Comparison of ENCODE assay signal across 8 cellular contexts in genomic region chr17:28549274-28550132, GRCh38. TPM values are rescaled to one million over a fixed set of nuclear protein-coding genes. Genes with fewer than 3 reads are reported as not detected.
DNase-seq lines count a peak whose midpoint lies in the region; ATAC-seq lines count a peak whose summit lies in the region.

No MANE protein-coding gene starts in this region.

- no peaks in the 10 kb centered on the region for H3K9me3 ChIP-seq in T-helper 17 cell (ENCODE audit: control insufficient read depth, low read length, poor library complexity, severe bottlenecking)

- ATAC-seq in T-helper 17 cell: peak; percentile 91
- peak; percentile 90 for ATAC-seq in central memory CD8-positive, alpha-beta T cell (replicated peaks; ENCODE audit: extremely low read depth, poor library complexity, severe bottlenecking)
- ATAC-seq in GM21367 (IDR thresholded peaks at IDR 0.05; ENCODE audit: unreplicated experiment): no peak
- ATAC-seq in GM21381 (IDR thresholded peaks at IDR 0.05; ENCODE audit: unreplicated experiment): no peak

- H3K4me1 Mint-ChIP-seq in T-helper 17 cell: peaks cover 53% of the 10 kb centered on the region
- peaks cover 55% of the 10 kb centered on the region for H3K4me1 Mint-ChIP-seq in central memory CD8-positive, alpha-beta T cell
- H3K4me1 Mint-ChIP-seq in stimulated activated naive CD8-positive, alpha-beta T cell treated with anti-CD3 and anti-CD28 coated beads, Interleukin-15, Interleukin-2, amounts not matched to agents 100 ng/mL and 50 ng/mL, for 24 hours (ENCODE audit: low read depth): peaks cover 52% of the 10 kb centered on the region

- H3K4me3 Mint-ChIP-seq in T-helper 17 cell: peak overlapping the region; percentile 60
- H3K4me3 Mint-ChIP-seq in central memory CD8-positive, alpha-beta T cell: peak overlapping the region; percentile 16
- H3K4me3 Mint-ChIP-seq in stimulated activated naive CD8-positive, alpha-beta T cell treated with anti-CD3 and anti-CD28 coated beads, Interleukin-15, Interleukin-2, amounts not matched to agents 100 ng/mL and 50 ng/mL, for 24 hours: peak overlapping the region; percentile 47

- no peaks in the 10 kb centered on the region for H3K9me3 Mint-ChIP-seq in central memory CD8-positive, alpha-beta T cell
- H3K9me3 Mint-ChIP-seq in stimulated activated naive CD8-positive, alpha-beta T cell treated with anti-CD3 and anti-CD28 coated beads, Interleukin-15, Interleukin-2, amounts not matched to agents 100 ng/mL and 50 ng/mL, for 24 hours: no peaks in the 10 kb centered on the region

- no peaks in the 10 kb centered on the region for H3K27me3 Mint-ChIP-seq in T-helper 17 cell
- no peaks in the 10 kb centered on the region for H3K27me3 Mint-ChIP-seq in central memory CD8-positive, alpha-beta T cell
- no peaks in the 10 kb centered on the region for H3K27me3 Mint-ChIP-seq in stimulated activated naive CD8-positive, alpha-beta T cell treated with anti-CD3 and anti-CD28 coated beads, Interleukin-15, Interleukin-2, amounts not matched to agents 100 ng/mL and 50 ng/mL, for 24 hours

- H3K27ac Mint-ChIP-seq in T-helper 17 cell: peak overlapping the region; percentile 98
- peak overlapping the region; percentile 95 for H3K27ac Mint-ChIP-seq in central memory CD8-positive, alpha-beta T cell (ENCODE audit: low read depth)
- H3K27ac Mint-ChIP-seq in stimulated activated naive CD8-positive, alpha-beta T cell treated with anti-CD3 and anti-CD28 coated beads, Interleukin-15, Interleukin-2, amounts not matched to agents 100 ng/mL and 50 ng/mL, for 24 hours: peak overlapping the region; percentile 72

- peaks cover 10% of the 10 kb centered on the region for H3K36me3 Mint-ChIP-seq in T-helper 17 cell (ENCODE audit: low read depth)
- peaks cover 12% of the 10 kb centered on the region for H3K36me3 Mint-ChIP-seq in central memory CD8-positive, alpha-beta T cell (ENCODE audit: insufficient read depth)
- peaks cover 9% of the 10 kb centered on the region for H3K36me3 Mint-ChIP-seq in stimulated activated naive CD8-positive, alpha-beta T cell treated with anti-CD3 and anti-CD28 coated beads, Interleukin-15, Interleukin-2, amounts not matched to agents 100 ng/mL and 50 ng/mL, for 24 hours (ENCODE audit: low read depth)

- DNase-seq in activated T-cell treated with anti-CD3 and anti-CD28 coated beads for 1 hour (ENCODE audit: low read depth) (peak; percentile 33), activated T-cell treated with anti-CD3 and anti-CD28 coated beads for 4 hours (no peak), T-helper 17 cell (peak; percentile 60 to 69 (median 69)), amniotic stem cell (lab: John Stamatoyannopoulos, UW) (no peak)
- DNase-seq in central memory CD8-positive, alpha-beta T cell (ENCODE audit: low spot score in 2 of 2): peak; percentile 27 to 61

RNA-seq across cellular contexts. Expression of gene UNC119, which starts 2.9 kb away (rescaled TPM):
- total RNA-seq in T-helper 17 cell: 10 to 100 TPM; 87.2 to 91.9 TPM

RNA-seq across cellular contexts. Expression of gene PIGS, which starts 21.8 kb away (rescaled TPM):
- total RNA-seq in T-helper 17 cell: 10 to 100 TPM; 44.5 to 50.9 TPM

RNA-seq across cellular contexts. Expression of gene ALDOC, which starts 27.2 kb away (rescaled TPM):
- total RNA-seq in T-helper 17 cell: 10 to 100 TPM; 16.7 to 24.5 TPM

RNA-seq across cellular contexts. Expression of gene FOXN1, which starts 43.4 kb away (rescaled TPM):
- total RNA-seq in T-helper 17 cell: not detected

RNA-seq across cellular contexts. Expression of gene SPAG5, which starts 49.3 kb away (rescaled TPM):
- total RNA-seq in T-helper 17 cell: 10 to 100 TPM; 19.2 to 31.5 TPM

Comparison
In these comparisons a context has a peak if more than half of its experiments do, and no peak if none do; other contexts are left out.
1. DNase-seq: peak in activated T-cell treated with anti-CD3 and anti-CD28 coated beads for 1 hour (single experiment), T-helper 17 cell (3 of 3) and central memory CD8-positive, alpha-beta T cell (2 of 2); none in activated T-cell treated with anti-CD3 and anti-CD28 coated beads for 4 hours (single experiment) and amniotic stem cell (single experiment).
2. ATAC-seq: peak in T-helper 17 cell (single experiment) and central memory CD8-positive, alpha-beta T cell (single experiment); none in GM21367 (single experiment) and GM21381 (single experiment).
3. Peak in every context shown above with its lines, with median percentiles within 50 percentile points of each other: H3K27ac Mint-ChIP-seq and H3K4me3 Mint-ChIP-seq.